In genomic region chr21:29232601-29233541, GRCh38 we compare ENCODE assay signal across 8 cellular contexts.
DNase-seq lines count a peak whose midpoint lies in the region; ATAC-seq and TF ChIP-seq lines count a peak whose summit lies in the region.

No MANE protein-coding gene starts in this region.

- peak overlapping the region; percentile 15 for H3K4me3 Mint-ChIP-seq in dendritic cell treated with granulocyte-macrophage colony-stimulating factor and Interleukin-4, amounts not matched to agents 40 ng/mL and 50 ng/mL, for 4 days

- ATAC-seq in GM18909 (IDR thresholded peaks at IDR 0.05; ENCODE audit: poor library complexity, unreplicated experiment) (peak; percentile 17), HG02588 (IDR thresholded peaks at IDR 0.05; ENCODE audit: unreplicated experiment) (no peak), GM19328 (IDR thresholded peaks at IDR 0.05; ENCODE audit: unreplicated experiment) (no peak)

- CTCF ChIA-PET in AG04449 (lab: Yijun Ruan, JAX), result interaction anchor here (0.6 to 2.5 kb wide), 4 partner anchors 10 to 139 kb away, joined by 3 to 7 read pairs (median 4); no protein-coding TSS in a partner anchor

- no peaks in the 10 kb centered on the region for H3K36me3 Mint-ChIP-seq in dendritic cell treated with granulocyte-macrophage colony-stimulating factor and Interleukin-4, amounts not matched to agents 40 ng/mL and 50 ng/mL, for 4 days (ENCODE audit: low read depth)

- no peak for TF ChIP-seq CTCF in AG04449 (IDR thresholded peaks at IDR 0.05; ENCODE audit: insufficient read depth, low read length, missing control alignments)

- H3K4me1 Mint-ChIP-seq in dendritic cell treated with granulocyte-macrophage colony-stimulating factor and Interleukin-4, amounts not matched to agents 40 ng/mL and 50 ng/mL, for 4 days (ENCODE audit: low read depth), result peaks cover 79% of the 10 kb centered on the region

- POLR2A ChIA-PET in AG04449 (lab: Yijun Ruan, JAX), result interaction anchor here (0.9 to 1.6 kb wide), 2 partner anchors 66 to 69 kb away, joined by 4 to 8 read pairs; partner anchors contain the start of gene BACH1

- no peak overlapping the region for H3K4me3 ChIP-seq in AG04449 (ENCODE audit: low read depth, low read length)

- H3K27ac Mint-ChIP-seq in dendritic cell treated with granulocyte-macrophage colony-stimulating factor and Interleukin-4, amounts not matched to agents 40 ng/mL and 50 ng/mL, for 4 days, result peak overlapping the region; percentile 70

- H3K27me3 Mint-ChIP-seq in dendritic cell treated with granulocyte-macrophage colony-stimulating factor and Interleukin-4, amounts not matched to agents 40 ng/mL and 50 ng/mL, for 4 days, result no peaks in the 10 kb centered on the region

- H3K9me3 Mint-ChIP-seq in dendritic cell treated with granulocyte-macrophage colony-stimulating factor and Interleukin-4, amounts not matched to agents 40 ng/mL and 50 ng/mL, for 4 days, result no peaks in the 10 kb centered on the region

- intact Hi-C loops in dendritic cell treated with granulocyte-macrophage colony-stimulating factor and Interleukin-4, amounts not matched to agents 40 ng/mL and 50 ng/mL, for 4 days (cut with micrococcal nuclease), result loop anchor here (5.0 kb wide), 2 partner anchors 36 to 139 kb away; no protein-coding TSS in a partner anchor

- DNase-seq in AG04449 (ENCODE audit: low read depth, low spot score) (peak; percentile 57), M059J (ENCODE audit: low read depth) (peak; percentile 81), NCI-H510A (lab: John Stamatoyannopoulos, UW) (no peak), DMS79 treated with DMSO at 0.1 percent for 48 hours (lab: John Stamatoyannopoulos, UW) (no peak)

Comparison
In these comparisons a context has a peak if more than half of its experiments do, and no peak if none do; other contexts are left out.
1. DNase-seq: peak in AG04449 (single experiment) and M059J (single experiment); none in NCI-H510A (single experiment) and DMS79 treated with DMSO at 0.1 percent for 48 hours (single experiment).